Comparison of ENCODE assay signal across 17 cellular contexts in genomic region chr14:100687386-100687785, GRCh38. TPM values are rescaled to one million over a fixed set of nuclear protein-coding genes. Genes with fewer than 3 reads are reported as not detected.
A peak's percentile ranks its signal among the peaks of the same experiment; 100 is the strongest.
DNase-seq lines count a peak whose midpoint lies in the region; ATAC-seq and TF ChIP-seq lines count a peak whose summit lies in the region.
"Had no signal": no experiment of that assay in that cellular context is flagged by ENCODE, and none has a peak within 500 bp of the region (broad histone marks: within the 10 kb centered on the region; RNA-seq: fewer than 3 reads in every experiment).

No MANE protein-coding gene starts in this region.

- peak in 2 of 3 donors; percentile 25 to 50 for DNase-seq in right cardiac atrium
- DNase-seq in cardiac septum (ENCODE audit: low spot score): no peak
- DNase-seq in endodermal cell: no peak
- no peak for DNase-seq in trophoblast cell
- no peak for DNase-seq in NCI-H526 (lab: John Stamatoyannopoulos, UW)
- DNase-seq in caudate nucleus (lab: John Stamatoyannopoulos, UW): no peak
- DNase-seq: 8988T; CD4-positive, alpha-beta memory T cell; DMS79 treated with DMSO at 0.1 percent for 48 hours; GF-D8 had no signal

- H4K91ac ChIP-seq in trophoblast cell (ENCODE audit: low read depth, low read length): no peak overlapping the region

- intact Hi-C loops in right cardiac atrium (cut with DNase I) (no loop called here), cardiac septum (cut with DNase I) (no loop called here)

- H3K36me3 ChIP-seq in endodermal cell (ENCODE audit: control insufficient read depth, insufficient read depth, low read length): no peaks in the 10 kb centered on the region
- no peaks in the 10 kb centered on the region for H3K36me3 ChIP-seq in trophoblast cell (ENCODE audit: control insufficient read depth in 1 of 2, insufficient read depth in 2 of 2, low read length in 2 of 2)
- H3K36me3 ChIP-seq: BLaER1, HAP-1 had no signal

- no peaks in the 10 kb centered on the region for H3K4me1 ChIP-seq in right cardiac atrium (ENCODE audit: control insufficient read depth, insufficient read depth, low read length)
- H3K4me1 ChIP-seq in endodermal cell (ENCODE audit: control insufficient read depth, insufficient read depth, low read length): no peaks in the 10 kb centered on the region
- H3K4me1 ChIP-seq in trophoblast cell (ENCODE audit: control insufficient read depth in 1 of 2, insufficient read depth in 2 of 2, low read length in 2 of 2): peaks cover 16 to 26% of the 10 kb centered on the region in 2 experiments
- H3K4me1 ChIP-seq: HAP-1 had no signal

- TF ChIP-seq CTCF in endodermal cell (conservative IDR thresholded peaks at IDR 0.05) (no peak), nephron (IDR thresholded peaks at IDR 0.05; ENCODE audit: unreplicated experiment in 3 of 3) (no peak)

- no peak overlapping the region for H4K8ac ChIP-seq in trophoblast cell (ENCODE audit: low read depth, low read length)

- H3K14ac ChIP-seq in trophoblast cell (ENCODE audit: low read length): no peak overlapping the region

- H3K27me3 ChIP-seq in right cardiac atrium (ENCODE audit: control insufficient read depth, insufficient read depth) (no peaks in the 10 kb centered on the region), endodermal cell (ENCODE audit: control insufficient read depth, insufficient read depth, low read length, poor library complexity, severe bottlenecking) (no peaks in the 10 kb centered on the region), trophoblast cell (ENCODE audit: insufficient read depth, low read length) (no peaks in the 10 kb centered on the region)
- H3K27me3 ChIP-seq: BLaER1 had no signal

- H3K27me3 Mint-ChIP-seq in endodermal cell (ENCODE audit: insufficient read depth) (peaks cover 2% of the 10 kb centered on the region), nephron (ENCODE audit: low read depth) (peaks cover 10% of the 10 kb centered on the region)

- no peak overlapping the region for H3K4ac ChIP-seq in trophoblast cell (ENCODE audit: low read depth, low read length)

- H3K18ac ChIP-seq in trophoblast cell (ENCODE audit: low read length): no peak overlapping the region

- no peaks in the 10 kb centered on the region for H3K36me3 Mint-ChIP-seq in endodermal cell (ENCODE audit: low read depth)
- H3K36me3 Mint-ChIP-seq in nephron (ENCODE audit: low read depth): no peaks in the 10 kb centered on the region
- H3K36me3 Mint-ChIP-seq: CD4-positive, alpha-beta memory T cell had no signal

- H3K27ac Mint-ChIP-seq in endodermal cell: no peak overlapping the region
- peak overlapping the region; percentile 19 to 83 (median 74) for H3K27ac Mint-ChIP-seq in nephron
- H3K27ac Mint-ChIP-seq: CD14-positive monocyte; CD4-positive, alpha-beta memory T cell had no signal

- whole genome bisulfite sequencing in right cardiac atrium: 93% methylated on average over 12 of the region's 12 CpGs
- WGBS in endodermal cell (ENCODE audit: insufficient coverage in 1 of 2, insufficient read length in 1 of 2), 2 experiments: 95 to 97% methylated on average over 9 to 12 of the region's 12 CpGs
- WGBS in trophoblast cell (ENCODE audit: extremely low coverage, insufficient coverage, insufficient read length): no CpG with 5 or more reads among the region's 12 CpGs

- no peaks in the 10 kb centered on the region for H3K9me3 ChIP-seq in right cardiac atrium (ENCODE audit: control insufficient read depth, low read length)
- H3K9me3 ChIP-seq in endodermal cell (ENCODE audit: control insufficient read depth, low read length): no peaks in the 10 kb centered on the region
- peaks cover 10% of the 10 kb centered on the region for H3K9me3 ChIP-seq in trophoblast cell (ENCODE audit: insufficient read depth, low read depth, low read length)
- H3K9me3 ChIP-seq: BLaER1, HAP-1 had no signal

- H3K9me3 Mint-ChIP-seq in endodermal cell (peaks cover 2% of the 10 kb centered on the region), nephron (no peaks in the 10 kb centered on the region)

- H3K4me3 Mint-ChIP-seq in endodermal cell (no peak overlapping the region), nephron (no peak overlapping the region)
- H3K4me3 Mint-ChIP-seq: CD14-positive monocyte; CD4-positive, alpha-beta memory T cell had no signal

- ATAC-seq in right cardiac atrium (no peak), GM21367 (IDR thresholded peaks at IDR 0.05; ENCODE audit: unreplicated experiment) (no peak)

- no peak overlapping the region for H4K12ac ChIP-seq in trophoblast cell (ENCODE audit: low read depth, low read length)

- no peak overlapping the region for H2BK5ac ChIP-seq in trophoblast cell (ENCODE audit: low read depth, low read length, poor library complexity)

- H3K27ac ChIP-seq in right cardiac atrium (ENCODE audit: low read length): no peak overlapping the region
- H3K27ac ChIP-seq in endodermal cell (ENCODE audit: low read depth, low read length): peak overlapping the region; percentile 7
- H3K27ac ChIP-seq in trophoblast cell (ENCODE audit: low read depth, low read length): no peak overlapping the region
- H3K27ac ChIP-seq in caudate nucleus (ENCODE audit: low read depth, low read length): no peak overlapping the region
- H3K27ac ChIP-seq: BLaER1 had no signal

- H3K9ac ChIP-seq in endodermal cell (ENCODE audit: extremely low read depth, low read length, poor library complexity, severe bottlenecking) (no peak overlapping the region), trophoblast cell (ENCODE audit: low read length) (no peak overlapping the region)
- H3K9ac ChIP-seq: BLaER1 had no signal

- peaks cover 4% of the 10 kb centered on the region for H3K4me1 Mint-ChIP-seq in endodermal cell
- H3K4me1 Mint-ChIP-seq in nephron: peaks cover 40% of the 10 kb centered on the region
- H3K4me1 Mint-ChIP-seq: CD4-positive, alpha-beta memory T cell had no signal

- H3K23ac ChIP-seq in trophoblast cell (ENCODE audit: low read length): no peak overlapping the region

- no peak overlapping the region for H3K4me2 ChIP-seq in trophoblast cell (ENCODE audit: low read length)
- H3K4me2 ChIP-seq: BLaER1 had no signal

- H2BK120ac ChIP-seq in trophoblast cell (ENCODE audit: insufficient read depth, low read length, poor library complexity): no peak overlapping the region

- peaks cover under 1% of the 10 kb centered on the region for H3K79me1 ChIP-seq in trophoblast cell (ENCODE audit: low read length)

- H3K4me3 ChIP-seq in right cardiac atrium (ENCODE audit: low read length): no peak overlapping the region
- H3K4me3 ChIP-seq in endodermal cell (ENCODE audit: low read length): no peak overlapping the region
- no peak overlapping the region for H3K4me3 ChIP-seq in trophoblast cell (ENCODE audit: low read depth, low read length)
- H3K4me3 ChIP-seq: BLaER1, HAP-1 had no signal

- peaks cover under 1% of the 10 kb centered on the region for H3K79me2 ChIP-seq in trophoblast cell (ENCODE audit: control insufficient read depth, insufficient read depth, low read length, poor library complexity)

- H2AFZ ChIP-seq in trophoblast cell (ENCODE audit: insufficient read depth, low read length, poor library complexity): no peak overlapping the region

- no peak overlapping the region for H2AK5ac ChIP-seq in trophoblast cell (ENCODE audit: low read length)

- H2BK12ac ChIP-seq in trophoblast cell (ENCODE audit: low read length): peak overlapping the region; percentile 4

RNA-seq across cellular contexts. Expression of gene DLK1, which starts 39.3 kb away (rescaled TPM):
- total RNA-seq in right cardiac atrium (not detected), cardiac septum (1.2 TPM), endodermal cell (100 to 1,000 TPM in 1 of 2 donors, 10 to 100 TPM in 1; 78.3 to 117 TPM)
- 0.07 TPM for polyA plus RNA-seq in right cardiac atrium
- 99.8 TPM for polyA plus RNA-seq in endodermal cell (2013, experiment 1 of 2)
- polyA plus RNA-seq in endodermal cell (2013, experiment 2 of 2): 92.1 TPM
- polyA plus RNA-seq in trophoblast cell (2013): 2.7 and 4.0 TPM in 2 replicates
- total RNA-seq: A673; CD4-positive, alpha-beta memory T cell; H4 had no signal
- polyA plus RNA-seq: CD14-positive monocyte; CD4-positive, alpha-beta memory T cell had no signal

Comparison
In these comparisons a context has a peak if more than half of its experiments do, and no peak if none do; other contexts are left out.
1. DNase-seq: peak in right cardiac atrium (2 of 3); none in cardiac septum (single experiment), endodermal cell (single experiment), trophoblast cell (0 of 2), NCI-H526 (0 of 2) and caudate nucleus (0 of 61).
2. RNA of gene DLK1, which starts 39.3 kb away (total RNA-seq): 78.3 to 117 TPM in endodermal cell; 1.2 TPM in cardiac septum (single experiment) and not detected in right cardiac atrium; every median in the first group is over 10 times any median in the second.